Comparison of ENCODE assay signal across 9 cellular contexts in genomic region chr12:47717443-47718193, GRCh38. TPM values are rescaled to one million over a fixed set of nuclear protein-coding genes. Genes with fewer than 3 reads are reported as not detected.
DNase-seq lines count a peak whose midpoint lies in the region; ATAC-seq, FAIRE-seq and TF ChIP-seq lines count a peak whose summit lies in the region.
"Had no signal": no experiment of that assay in that cellular context is flagged by ENCODE, and none has a peak within 500 bp of the region (broad histone marks: within the 10 kb centered on the region; RNA-seq: fewer than 3 reads in every experiment).

No MANE protein-coding gene starts in this region.

- H3K4me3 ChIP-seq in A673 (ENCODE audit: low read depth, low read length, poor library complexity, severe bottlenecking) (no peak overlapping the region), WI38 (ENCODE audit: low read depth, low read length) (no peak overlapping the region), choroid plexus epithelial cell (ENCODE audit: low read depth, low read length) (no peak overlapping the region), kidney (ENCODE audit: low read length in 2 of 2) (no peak overlapping the region), spleen (no peak overlapping the region)

- no peak for FAIRE-seq in kidney (lab: Jason Lieb, UNC)
- FAIRE-seq: GM18507 had no signal

- H3K9me3 ChIP-seq in A673 (ENCODE audit: low read depth, low read length, poor library complexity, severe bottlenecking) (no peaks in the 10 kb centered on the region), kidney (ENCODE audit: control insufficient read depth in 1 of 2, low read length in 2 of 2) (no peaks in the 10 kb centered on the region), spleen (no peaks in the 10 kb centered on the region)

- no TSS peak for BruUV-seq in A673 (replicated peaks; lab: Mats Ljungman, UMichigan)

- H3K27me3 ChIP-seq in A673 (replicated peaks; ENCODE audit: insufficient read depth, low read depth, low read length, poor library complexity), result no peaks in the 10 kb centered on the region
- no peaks in the 10 kb centered on the region for H3K27me3 ChIP-seq in spleen (replicated peaks in 1 of 7)

- POLR2A ChIA-PET in A673 (lab: Charles Lee; ENCODE audit: low non-redundant PET), result no interaction called here

- intact Hi-C loops in A673 (cut with micrococcal nuclease; ENCODE audit: unreplicated experiment) (loop anchor here (1.0 to 10.0 kb wide), 2 partner anchors 62 to 447 kb away; no protein-coding TSS in a partner anchor), kidney (cut with DNase I) (loop anchor here (5.0 kb wide), 1 partner anchor 60 kb away; no protein-coding TSS in a partner anchor), spleen (cut with DNase I; ENCODE audit: low total_unique reads) (loop anchor here (5.0 to 10.0 kb wide), 3 partner anchors 50 to 447 kb away; no protein-coding TSS in a partner anchor)

- 10 to 28% (median 19%) methylated on average over 10 to 13 of the region's 13 CpGs for WGBS in spleen, 5 donors

- TF ChIP-seq CTCF in A673 (conservative IDR thresholded peaks at IDR 0.05; ENCODE audit: low read depth, low read length), result peak; percentile 93
- peak; percentile 92 for TF ChIP-seq CTCF in WI38 (IDR thresholded peaks at IDR 0.05; ENCODE audit: low read depth, low read length)
- TF ChIP-seq CTCF in choroid plexus epithelial cell (conservative IDR thresholded peaks at IDR 0.05; ENCODE audit: low read depth, low read length), result peak; percentile 84
- peak; percentile 62 for TF ChIP-seq CTCF in kidney (IDR thresholded peaks at IDR 0.05; ENCODE audit: borderline replicate concordance, extremely low read depth, insufficient read depth)
- TF ChIP-seq CTCF in spleen (IDR thresholded peaks at IDR 0.05 in 8 of 11, conservative IDR thresholded peaks at IDR 0.05 in 3 of 11), result peak in 10 of 11 experiments; percentile 34 to 78 (median 67)

- CTCF ChIA-PET in A673 (lab: Charles Lee), result no interaction called here

- no peaks in the 10 kb centered on the region for H3K36me3 ChIP-seq in A673 (ENCODE audit: insufficient read depth, low read length, poor library complexity, severe bottlenecking)
- H3K36me3 ChIP-seq in kidney (ENCODE audit: control insufficient read depth in 1 of 2, insufficient read depth in 2 of 2, low read length in 2 of 2), result no peaks in the 10 kb centered on the region
- peaks cover 0 to 33% (median 4%) of the 10 kb centered on the region in 6 donors for H3K36me3 ChIP-seq in spleen

- peak overlapping the region in 1 of 2 donors; percentile 24 for H3K9ac ChIP-seq in kidney (ENCODE audit: low read length in 2 of 2)

- H3K27ac ChIP-seq in A673 (ENCODE audit: low read depth, low read length, poor library complexity, severe bottlenecking), result peak overlapping the region; percentile 68
- peak overlapping the region; percentile 68 to 75 for H3K27ac ChIP-seq in kidney (ENCODE audit: low read depth in 2 of 2, low read length in 2 of 2)
- H3K27ac ChIP-seq in spleen, result peak overlapping the region; percentile 61 to 92 (median 80)

- no peak for TF ChIP-seq POLR2A in spleen (IDR thresholded peaks at IDR 0.05)

- H3K4me1 ChIP-seq in A673 (ENCODE audit: insufficient read depth, low read length, poor library complexity, severe bottlenecking), result peaks cover 11% of the 10 kb centered on the region
- H3K4me1 ChIP-seq in kidney (ENCODE audit: control insufficient read depth in 1 of 2, insufficient read depth in 1 of 2, low read depth in 1 of 2, low read length in 2 of 2), result peaks cover 5 to 13% of the 10 kb centered on the region in 2 donors
- H3K4me1 ChIP-seq in spleen, result peaks cover 20 to 66% (median 33%) of the 10 kb centered on the region in 6 donors

- ATAC-seq in HG02610 (IDR thresholded peaks at IDR 0.05; ENCODE audit: unreplicated experiment), result no peak

- DNase-seq in A673 (ENCODE audit: low spot score), result peak; percentile 89
- DNase-seq in GM19238 (ENCODE audit: insufficient read length, low spot score), result peak; percentile 62
- DNase-seq in NCI-H1694 treated with DMSO at 0.1 percent for 48 hours (lab: John Stamatoyannopoulos, UW), result peak; percentile 66
- peak; percentile 92 for DNase-seq in choroid plexus epithelial cell (ENCODE audit: low read depth)
- DNase-seq in kidney, result peak; percentile 90
- peak; percentile 84 for DNase-seq in spleen

RNA-seq across cellular contexts. Expression of gene ENDOU, which starts 7.7 kb away (rescaled TPM):
- total RNA-seq in A673 (2021) (0.35 and 0.58 TPM in 2 replicates), kidney (0.91 TPM), spleen (under 1 TPM in 3 of 7 donors, not detected in 4; 0.32 to 0.92 (median 0.70) TPM)
- polyA plus RNA-seq in kidney (ENCODE audit: insufficient read depth, low read depth, low replicate concordance) (0.28 TPM), spleen (under 1 TPM; 0.05 to 0.16 (median 0.13) TPM)

RNA-seq across cellular contexts. Expression of gene RPAP3, which starts 11.8 kb away (rescaled TPM):
- 70.5 and 81.1 TPM in 2 replicates for total RNA-seq in A673 (2021)
- 20.6 TPM for total RNA-seq in kidney
- 15.6 TPM for polyA plus RNA-seq in kidney (ENCODE audit: insufficient read depth, low read depth, low replicate concordance)
- total RNA-seq in spleen, result 10 to 100 TPM; 15.8 to 35.5 (median 27.1) TPM
- 10 to 100 TPM; 12.2 to 15.2 (median 14.4) TPM for polyA plus RNA-seq in spleen

RNA-seq across cellular contexts. Expression of gene RAPGEF3, which starts 41.1 kb away (rescaled TPM):
- 4.3 and 5.7 TPM in 2 replicates for total RNA-seq in A673 (2021)
- total RNA-seq in kidney, result 179 TPM
- 84.3 TPM for polyA plus RNA-seq in kidney (ENCODE audit: insufficient read depth, low read depth, low replicate concordance)
- total RNA-seq in spleen, result 10 to 100 TPM; 50.6 to 84.3 (median 57.8) TPM
- polyA plus RNA-seq in spleen, result 100 to 1,000 TPM in 1 of 3 donors, 10 to 100 TPM in 2; 21.4 to 116 (median 64.3) TPM

RNA-seq across cellular contexts. Expression of gene SLC48A1, which starts 55.4 kb away (rescaled TPM):
- total RNA-seq in A673 (2021), result 39.3 and 39.8 TPM in 2 replicates
- 69.9 TPM for total RNA-seq in kidney
- polyA plus RNA-seq in kidney (ENCODE audit: insufficient read depth, low read depth, low replicate concordance), result 56.9 TPM
- 10 to 100 TPM; 20.2 to 66.4 (median 42.3) TPM for total RNA-seq in spleen
- 10 to 100 TPM in 1 of 3 donors, 1 to 10 TPM in 2; 8.4 to 24.1 (median 9.5) TPM for polyA plus RNA-seq in spleen
